9 cellular contexts compared by ENCODE assay signal in the genomic region with DNA sequence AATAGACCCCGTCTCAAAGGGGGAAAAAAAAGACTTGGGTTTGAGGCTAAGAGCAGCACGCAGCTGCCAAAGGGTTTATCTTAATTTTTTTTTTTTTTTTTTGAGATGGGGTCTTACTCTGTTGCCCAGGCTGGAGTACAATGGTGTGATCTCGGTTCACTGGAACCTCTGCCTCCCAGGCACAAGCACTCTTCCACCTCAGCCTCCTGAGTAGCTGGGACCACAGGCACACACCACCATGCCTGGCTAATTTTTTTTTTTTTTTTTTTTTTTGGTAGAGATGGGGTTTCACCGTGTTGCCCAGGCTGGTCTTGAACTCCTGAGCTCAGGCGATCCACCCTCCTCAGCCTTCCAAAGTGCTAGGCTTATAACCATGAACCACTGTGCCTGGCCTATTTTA. TPM values are rescaled to one million over a fixed set of nuclear protein-coding genes. Genes with fewer than 3 reads are reported as not detected.
DNase-seq lines count a peak whose midpoint lies in the region; ATAC-seq, FAIRE-seq and TF ChIP-seq lines count a peak whose summit lies in the region.
"Not testable (repeated sequence)": the region's sequence is repeated elsewhere in the genome, so short reads cannot be mapped to it uniquely, and the experiment has no call there.
"Had no signal": no experiment of that assay in that cellular context is flagged by ENCODE, and none has a peak within 500 bp of the region (broad histone marks: within the 10 kb centered on the region; RNA-seq: fewer than 3 reads in every experiment).

No MANE protein-coding gene starts in this region.

- H3K27me3 ChIP-seq in CD4-positive, CD25-positive, alpha-beta regulatory T cell (ENCODE audit: control insufficient read depth, insufficient read depth, low read length); Loucy (ENCODE audit: insufficient read depth, low read length, poor library complexity, severe bottlenecking); keratinocyte (ENCODE audit: control insufficient read depth, extremely low read depth, insufficient read depth, low read length); sigmoid colon: not testable (repeated sequence)

- TF ChIP-seq CTCF in Loucy (conservative IDR thresholded peaks at IDR 0.05; ENCODE audit: low read length); brain (conservative IDR thresholded peaks at IDR 0.05); keratinocyte (optimal IDR thresholded peaks at IDR 0.05 in 1 of 3, IDR thresholded peaks at IDR 0.05 in 1 of 3, conservative IDR thresholded peaks at IDR 0.05 in 1 of 3; ENCODE audit: extremely low read depth in 1 of 3, insufficient read depth in 2 of 3, low read length in 3 of 3); sigmoid colon (IDR thresholded peaks at IDR 0.05): not testable (repeated sequence)

- not testable (repeated sequence) for H3K9me1 ChIP-seq in keratinocyte (ENCODE audit: control insufficient read depth, extremely low read depth, insufficient read depth, low read length)

- not testable (repeated sequence) for H3K9me2 ChIP-seq in Loucy (replicated peaks; ENCODE audit: low read depth, low read length)

- peaks cover 0 to 61% (median 31%) of the 10 kb centered on the region in 4 donors for H3K4me1 Mint-ChIP-seq in CD4-positive, CD25-positive, alpha-beta regulatory T cell
- peaks cover 56% of the 10 kb centered on the region for H3K4me1 Mint-ChIP-seq in activated CD4-positive, alpha-beta memory T cell treated with anti-CD3 and anti-CD28 coated beads, Interleukin-2, amount 10 ng/mL, durations not matched to agents 7 days and 5 days
- peaks cover 32% of the 10 kb centered on the region for H3K4me1 Mint-ChIP-seq in brain

- H4K20me1 ChIP-seq in Loucy (ENCODE audit: insufficient read depth, low read length, poor library complexity, severe bottlenecking); keratinocyte (ENCODE audit: control insufficient read depth, extremely low read depth, insufficient read depth, low read length): not testable (repeated sequence)

- ATAC-seq in CD4-positive, CD25-positive, alpha-beta regulatory T cell (ENCODE audit: low read depth in 2 of 2) = not testable (repeated sequence)

- CTCF ChIA-PET in activated CD4-positive, alpha-beta memory T cell treated with anti-CD3 and anti-CD28 coated beads, Interleukin-2, amount 10 ng/mL, durations not matched to agents 7 days and 5 days (lab: Charles Lee) = interaction anchor here (0.7 to 4.3 kb wide), 5 partner anchors 9 to 153 kb away, joined by 3 to 22 read pairs (median 6); a partner anchor contains a TSS

- peak overlapping the region; percentile 88 for H3K27ac ChIP-seq in CD4-positive, CD25-positive, alpha-beta regulatory T cell (ENCODE audit: insufficient read depth, low read length, poor library complexity, severe bottlenecking)
- not testable (repeated sequence) for H3K27ac ChIP-seq in keratinocyte (ENCODE audit: control insufficient read depth, insufficient read depth, low read length)
- peak overlapping the region in 3 of 4 donors; percentile 92 to 97 (median 95) for H3K27ac ChIP-seq in sigmoid colon

- H3K27me3 Mint-ChIP-seq in CD4-positive, CD25-positive, alpha-beta regulatory T cell; activated CD4-positive, alpha-beta memory T cell treated with anti-CD3 and anti-CD28 coated beads, Interleukin-2, amount 10 ng/mL, durations not matched to agents 7 days and 5 days; brain: not testable (repeated sequence)

- TF ChIP-seq POLR2A in sigmoid colon (IDR thresholded peaks at IDR 0.05) = not testable (repeated sequence)

- not testable (repeated sequence) for TF ChIP-seq EP300 in sigmoid colon (IDR thresholded peaks at IDR 0.05)

- dilution Hi-C loops in keratinocyte (cut with MboI; ENCODE audit: extremely low pct_ligation_motif_present, low sequenced_read_pairs) = not testable (repeated sequence)

- H3K27ac Mint-ChIP-seq in CD4-positive, CD25-positive, alpha-beta regulatory T cell = peak overlapping the region; percentile 99
- H3K27ac Mint-ChIP-seq in activated CD4-positive, alpha-beta memory T cell treated with anti-CD3 and anti-CD28 coated beads, Interleukin-2, amount 10 ng/mL, durations not matched to agents 7 days and 5 days = peak overlapping the region; percentile 97
- peak overlapping the region in 3 of 5 experiments; percentile 98 to 100 (median 99) for H3K27ac Mint-ChIP-seq in brain

- intact Hi-C loops in sigmoid colon (cut with DNase I) = loop anchor here (5.0 to 10.0 kb wide), 2 partner anchors 95 to 413 kb away; a partner anchor contains a TSS

- peaks cover 30% of the 10 kb centered on the region for H3K79me2 ChIP-seq in Loucy (ENCODE audit: insufficient read depth, low read length)
- H3K79me2 ChIP-seq in keratinocyte (ENCODE audit: control insufficient read depth, insufficient read depth, low read length) = not testable (repeated sequence)

- POLR2A ChIA-PET in activated CD4-positive, alpha-beta memory T cell treated with anti-CD3 and anti-CD28 coated beads, Interleukin-2, amount 10 ng/mL, durations not matched to agents 7 days and 5 days (lab: Charles Lee) = interaction anchor here (3.1 to 3.9 kb wide), 3 partner anchors 46 to 105 kb away, joined by 22 to 32 read pairs (median 28); a partner anchor contains a TSS

- H2AFZ ChIP-seq in Loucy (ENCODE audit: low read length); keratinocyte (ENCODE audit: control insufficient read depth, low read length): not testable (repeated sequence)

- peaks cover 37% of the 10 kb centered on the region for H3K4me1 ChIP-seq in CD4-positive, CD25-positive, alpha-beta regulatory T cell (ENCODE audit: control insufficient read depth, insufficient read depth, low read length, poor library complexity, severe bottlenecking)
- H3K4me1 ChIP-seq in Loucy (ENCODE audit: insufficient read depth, low read length, poor library complexity, severe bottlenecking) (peaks cover 24% of the 10 kb centered on the region), keratinocyte (ENCODE audit: control insufficient read depth, extremely low read depth, insufficient read depth, low read length) (peaks cover 27% of the 10 kb centered on the region), sigmoid colon (peaks cover 0 to 39% (median 31%) of the 10 kb centered on the region in 4 donors)

- H3K4me2 ChIP-seq in Loucy (ENCODE audit: low read depth, low read length, poor library complexity, severe bottlenecking) = peak overlapping the region; percentile 84
- H3K4me2 ChIP-seq in keratinocyte (ENCODE audit: control insufficient read depth, extremely low read depth, insufficient read depth, low read depth, low read length) = peak overlapping the region; percentile 63

- not testable (repeated sequence) for H3K9me3 Mint-ChIP-seq in CD4-positive, CD25-positive, alpha-beta regulatory T cell; activated CD4-positive, alpha-beta memory T cell treated with anti-CD3 and anti-CD28 coated beads, Interleukin-2, amount 10 ng/mL, durations not matched to agents 7 days and 5 days; brain

- H3F3A ChIP-seq in Loucy (ENCODE audit: low read depth) = not testable (repeated sequence)

- peaks cover 10% of the 10 kb centered on the region for H3K36me3 Mint-ChIP-seq in CD4-positive, CD25-positive, alpha-beta regulatory T cell
- peaks cover 52% of the 10 kb centered on the region for H3K36me3 Mint-ChIP-seq in activated CD4-positive, alpha-beta memory T cell treated with anti-CD3 and anti-CD28 coated beads, Interleukin-2, amount 10 ng/mL, durations not matched to agents 7 days and 5 days (ENCODE audit: low read depth)
- not testable (repeated sequence) for H3K36me3 Mint-ChIP-seq in brain

- H3K4me3 Mint-ChIP-seq in CD4-positive, CD25-positive, alpha-beta regulatory T cell = peak overlapping the region in 3 of 4 donors; percentile 21 to 100 (median 46)
- peak overlapping the region; percentile 100 for H3K4me3 Mint-ChIP-seq in activated CD4-positive, alpha-beta memory T cell treated with anti-CD3 and anti-CD28 coated beads, Interleukin-2, amount 10 ng/mL, durations not matched to agents 7 days and 5 days
- peak overlapping the region; percentile 100 for H3K4me3 Mint-ChIP-seq in brain

- H3K9me3 ChIP-seq in CD4-positive, CD25-positive, alpha-beta regulatory T cell (ENCODE audit: control insufficient read depth in 2 of 2, low read length in 2 of 2); Loucy (ENCODE audit: insufficient read depth, low read depth, low read length); keratinocyte (ENCODE audit: control insufficient read depth, low read depth, low read length); sigmoid colon: not testable (repeated sequence)

- not testable (repeated sequence) for DNase-seq in CD4-positive, CD25-positive, alpha-beta regulatory T cell; activated CD4-positive, alpha-beta memory T cell treated with anti-CD3 and anti-CD28 coated beads, Interleukin-2, amount 10 ng/mL, durations not matched to agents 7 days and 5 days; keratinocyte (ENCODE audit: low read depth, low spot score); sigmoid colon

- not testable (repeated sequence) for H3K4me3 ChIP-seq in CD4-positive, CD25-positive, alpha-beta regulatory T cell (ENCODE audit: low read depth, low read length); keratinocyte (ENCODE audit: control insufficient read depth in 2 of 3, extremely low read depth in 1 of 3, insufficient read depth in 2 of 3, low read depth in 1 of 3, low read length in 3 of 3); sigmoid colon
- peak overlapping the region; percentile 80 for H3K4me3 ChIP-seq in Loucy (ENCODE audit: low read length, poor library complexity, severe bottlenecking)

- peaks cover 20% of the 10 kb centered on the region for H3K36me3 ChIP-seq in CD4-positive, CD25-positive, alpha-beta regulatory T cell (ENCODE audit: control insufficient read depth, insufficient read depth, low read length)
- not testable (repeated sequence) for H3K36me3 ChIP-seq in Loucy (ENCODE audit: insufficient read depth, low read length)
- H3K36me3 ChIP-seq in keratinocyte (ENCODE audit: control insufficient read depth in 2 of 2, extremely low read depth in 1 of 2, insufficient read depth in 2 of 2, low read length in 2 of 2) (peaks cover 14 to 24% of the 10 kb centered on the region in 2 experiments), sigmoid colon (peaks cover 0 to 35% (median 9%) of the 10 kb centered on the region in 4 donors)

- 94 to 96% methylated on average over 5 of the region's 5 CpGs for WGBS in sigmoid colon, 2 donors

- FAIRE-seq in keratinocyte (lab: Jason Lieb, UNC) = not testable (repeated sequence)

- peak overlapping the region; percentile 96 for H3K9ac ChIP-seq in Loucy (ENCODE audit: low read depth, low read length, poor library complexity, severe bottlenecking)
- not testable (repeated sequence) for H3K9ac ChIP-seq in keratinocyte (ENCODE audit: control insufficient read depth, extremely low read depth, insufficient read depth, low read length)

RNA-seq across cellular contexts. Expression of a gene that starts 1.1 kb away (rescaled TPM):
- total RNA-seq in CD4-positive, CD25-positive, alpha-beta regulatory T cell = 136 TPM
- 100 to 1,000 TPM; 478 to 673 (median 596) TPM for polyA plus RNA-seq in CD4-positive, CD25-positive, alpha-beta regulatory T cell
- 100 to 1,000 TPM; 236 to 241 TPM for total RNA-seq in activated CD4-positive, alpha-beta memory T cell treated with anti-CD3 and anti-CD28 coated beads, Interleukin-2, amount 10 ng/mL, durations not matched to agents 7 days and 5 days
- polyA plus RNA-seq in brain (ENCODE audit: insufficient read depth, low read depth, low replicate concordance) = 77.4 TPM
- 9.3 to 19.7 TPM (median 11.1 TPM) in 3 replicates for polyA plus RNA-seq in keratinocyte
- polyA plus RNA-seq in keratinocyte (2011; ENCODE audit: low read depth) = 3.0 TPM
- 5.1 and 17.8 TPM in 2 replicates for polyA plus RNA-seq in keratinocyte (2011; cell fraction: cytosol; rRNA removed)
- 6.2 and 8.4 TPM in 2 replicates for polyA plus RNA-seq in keratinocyte (2011; cell fraction: nucleus; rRNA removed)
- polyA plus RNA-seq in keratinocyte (2012; ENCODE audit: low replicate concordance) = 17.5 and 40.2 TPM in 2 replicates
- 6.0 to 8.4 TPM (median 6.8 TPM) in 3 replicates for polyA minus RNA-seq in keratinocyte
- 26.1 TPM for polyA minus RNA-seq in keratinocyte (2011; cell fraction: cytosol; rRNA and poly(A)+ RNA removed)
- polyA minus RNA-seq in keratinocyte (2011; cell fraction: nucleus; rRNA and poly(A)+ RNA removed) = 5.0 and 6.3 TPM in 2 replicates
- total RNA-seq in sigmoid colon = 10 to 100 TPM; 37.1 to 61.0 (median 42.5) TPM
- 100 to 1,000 TPM; 170 to 200 (median 183) TPM for polyA plus RNA-seq in sigmoid colon

RNA-seq across cellular contexts. Expression of a gene that starts 6.1 kb away (rescaled TPM):
- total RNA-seq in CD4-positive, CD25-positive, alpha-beta regulatory T cell = 8.0 TPM
- 1 to 10 TPM in 2 of 4 donors, under 1 TPM in 2; 0.21 to 2.9 (median 1.1) TPM for polyA plus RNA-seq in CD4-positive, CD25-positive, alpha-beta regulatory T cell
- 1 to 10 TPM; 4.5 to 5.0 TPM for total RNA-seq in activated CD4-positive, alpha-beta memory T cell treated with anti-CD3 and anti-CD28 coated beads, Interleukin-2, amount 10 ng/mL, durations not matched to agents 7 days and 5 days
- polyA plus RNA-seq in brain (ENCODE audit: insufficient read depth, low read depth, low replicate concordance) = 1.0 TPM
- 0.10 to 0.46 TPM (median 0.33 TPM) in 3 replicates for polyA plus RNA-seq in keratinocyte
- polyA plus RNA-seq in keratinocyte (2011; ENCODE audit: low read depth) = 0.29 TPM
- 0.17 TPM in 1 of 2 replicates, not detected in the other for polyA plus RNA-seq in keratinocyte (2011; cell fraction: cytosol; rRNA removed)
- 0.73 and 1.3 TPM in 2 replicates for polyA plus RNA-seq in keratinocyte (2011; cell fraction: nucleus; rRNA removed)
- 0.39 and 0.62 TPM in 2 replicates for polyA plus RNA-seq in keratinocyte (2012; ENCODE audit: low replicate concordance)
- polyA minus RNA-seq in keratinocyte = 0.26 TPM in 1 of 3 replicates, not detected in the others
- not detected for polyA minus RNA-seq in keratinocyte (2011; cell fraction: cytosol; rRNA and poly(A)+ RNA removed)
- polyA minus RNA-seq in keratinocyte (2011; cell fraction: nucleus; rRNA and poly(A)+ RNA removed) = 0.70 TPM in 1 of 2 replicates, not detected in the other
- 1 to 10 TPM in 1 of 4 donors, under 1 TPM in 2, not detected in 1; 0.71 to 1.7 (median 0.82) TPM for total RNA-seq in sigmoid colon
- 1 to 10 TPM in 1 of 3 donors, not detected in 2; 2.1 TPM for polyA plus RNA-seq in sigmoid colon

RNA-seq across cellular contexts. Expression of a gene that starts 6.2 kb away (rescaled TPM):
- 11.0 TPM for total RNA-seq in CD4-positive, CD25-positive, alpha-beta regulatory T cell
- polyA plus RNA-seq in CD4-positive, CD25-positive, alpha-beta regulatory T cell = under 1 TPM; 0.25 to 0.77 (median 0.59) TPM
- 10 to 100 TPM; 10.7 to 14.8 TPM for total RNA-seq in activated CD4-positive, alpha-beta memory T cell treated with anti-CD3 and anti-CD28 coated beads, Interleukin-2, amount 10 ng/mL, durations not matched to agents 7 days and 5 days
- polyA plus RNA-seq in brain (ENCODE audit: insufficient read depth, low read depth, low replicate concordance) (22.1 TPM), keratinocyte (6.5 to 11.6 TPM (median 10.5 TPM) in 3 replicates), sigmoid colon (1 to 10 TPM in 2 of 3 donors, under 1 TPM in 1; 0.60 to 5.5 (median 1.6) TPM)
- 4.2 TPM for polyA plus RNA-seq in keratinocyte (2011; ENCODE audit: low read depth)
- polyA plus RNA-seq in keratinocyte (2011; cell fraction: cytosol; rRNA removed) = 2.1 and 3.0 TPM in 2 replicates
- polyA plus RNA-seq in keratinocyte (2011; cell fraction: nucleus; rRNA removed) = 35.7 and 48.0 TPM in 2 replicates
- polyA plus RNA-seq in keratinocyte (2012; ENCODE audit: low replicate concordance) = 10.6 and 14.2 TPM in 2 replicates
- polyA minus RNA-seq in keratinocyte = 6.0 to 16.2 TPM (median 9.5 TPM) in 3 replicates
- 7.1 TPM for polyA minus RNA-seq in keratinocyte (2011; cell fraction: cytosol; rRNA and poly(A)+ RNA removed)
- polyA minus RNA-seq in keratinocyte (2011; cell fraction: nucleus; rRNA and poly(A)+ RNA removed) = 10.6 and 10.7 TPM in 2 replicates
- 10 to 100 TPM; 10.4 to 31.0 (median 15.2) TPM for total RNA-seq in sigmoid colon

RNA-seq across cellular contexts. Expression of a gene that starts 30.7 kb away (rescaled TPM):
- 30.4 TPM for total RNA-seq in CD4-positive, CD25-positive, alpha-beta regulatory T cell
- 1 to 10 TPM; 5.0 to 6.4 (median 5.8) TPM for polyA plus RNA-seq in CD4-positive, CD25-positive, alpha-beta regulatory T cell
- 10 to 100 TPM; 37.9 to 40.0 TPM for total RNA-seq in activated CD4-positive, alpha-beta memory T cell treated with anti-CD3 and anti-CD28 coated beads, Interleukin-2, amount 10 ng/mL, durations not matched to agents 7 days and 5 days
- polyA plus RNA-seq in brain (ENCODE audit: insufficient read depth, low read depth, low replicate concordance) = 28.3 TPM
- 59.3 to 72.2 TPM (median 65.4 TPM) in 3 replicates for polyA plus RNA-seq in keratinocyte
- 15.4 TPM for polyA plus RNA-seq in keratinocyte (2011; ENCODE audit: low read depth)
- polyA plus RNA-seq in keratinocyte (2011; cell fraction: cytosol; rRNA removed) = 26.3 and 51.8 TPM in 2 replicates
- polyA plus RNA-seq in keratinocyte (2011; cell fraction: nucleus; rRNA removed) = 238 and 249 TPM in 2 replicates
- polyA plus RNA-seq in keratinocyte (2012; ENCODE audit: low replicate concordance) = 23.5 and 63.9 TPM in 2 replicates
- 89.8 to 274 TPM (median 108 TPM) in 3 replicates for polyA minus RNA-seq in keratinocyte
- 76.4 TPM for polyA minus RNA-seq in keratinocyte (2011; cell fraction: cytosol; rRNA and poly(A)+ RNA removed)
- polyA minus RNA-seq in keratinocyte (2011; cell fraction: nucleus; rRNA and poly(A)+ RNA removed) = 118 and 142 TPM in 2 replicates
- 10 to 100 TPM; 27.6 to 77.0 (median 45.6) TPM for total RNA-seq in sigmoid colon
- polyA plus RNA-seq in sigmoid colon = 10 to 100 TPM in 1 of 3 donors, 1 to 10 TPM in 2; 3.0 to 13.3 (median 3.2) TPM

RNA-seq across cellular contexts. Expression of a gene that starts 42.6 kb away (rescaled TPM):
- total RNA-seq in CD4-positive, CD25-positive, alpha-beta regulatory T cell = 0.44 TPM
- under 1 TPM in 1 of 4 donors, not detected in 3; 0.19 TPM for polyA plus RNA-seq in CD4-positive, CD25-positive, alpha-beta regulatory T cell
- under 1 TPM in 1 of 2 experiments, not detected in 1; 0.20 TPM for total RNA-seq in activated CD4-positive, alpha-beta memory T cell treated with anti-CD3 and anti-CD28 coated beads, Interleukin-2, amount 10 ng/mL, durations not matched to agents 7 days and 5 days
- polyA plus RNA-seq in brain (ENCODE audit: insufficient read depth, low read depth, low replicate concordance) (0.15 TPM), keratinocyte (0.04 TPM in 1 of 3 replicates, not detected in the others), sigmoid colon (under 1 TPM in 2 of 3 donors, not detected in 1; 0.09 to 0.46 TPM)
- not detected for polyA plus RNA-seq in keratinocyte (2011; ENCODE audit: low read depth)
- not detected in 2 replicates for polyA plus RNA-seq in keratinocyte (2011; cell fraction: cytosol; rRNA removed)
- polyA plus RNA-seq in keratinocyte (2011; cell fraction: nucleus; rRNA removed) = not detected in 2 replicates
- polyA plus RNA-seq in keratinocyte (2012; ENCODE audit: low replicate concordance) = not detected in 2 replicates
- not detected in 3 replicates for polyA minus RNA-seq in keratinocyte
- polyA minus RNA-seq in keratinocyte (2011; cell fraction: cytosol; rRNA and poly(A)+ RNA removed) = not detected
- polyA minus RNA-seq in keratinocyte (2011; cell fraction: nucleus; rRNA and poly(A)+ RNA removed) = not detected in 2 replicates
- under 1 TPM in 1 of 4 donors, not detected in 3; 0.27 TPM for total RNA-seq in sigmoid colon
- total RNA-seq: left cardiac atrium, mucosa of descending colon, stomach had no signal
- polyA plus RNA-seq: stomach had no signal

Comparison
In these comparisons a context has a peak if more than half of its experiments do, and no peak if none do; other contexts are left out.
1. H3K4me3 Mint-ChIP-seq: peak in every context shown above with its lines; median percentile 100 in activated CD4-positive, alpha-beta memory T cell treated with anti-CD3 and anti-CD28 coated beads, Interleukin-2, amount 10 ng/mL, durations not matched to agents 7 days and 5 days; 100 in brain; 46 in CD4-positive, CD25-positive, alpha-beta regulatory T cell.